In the genomic region with DNA sequence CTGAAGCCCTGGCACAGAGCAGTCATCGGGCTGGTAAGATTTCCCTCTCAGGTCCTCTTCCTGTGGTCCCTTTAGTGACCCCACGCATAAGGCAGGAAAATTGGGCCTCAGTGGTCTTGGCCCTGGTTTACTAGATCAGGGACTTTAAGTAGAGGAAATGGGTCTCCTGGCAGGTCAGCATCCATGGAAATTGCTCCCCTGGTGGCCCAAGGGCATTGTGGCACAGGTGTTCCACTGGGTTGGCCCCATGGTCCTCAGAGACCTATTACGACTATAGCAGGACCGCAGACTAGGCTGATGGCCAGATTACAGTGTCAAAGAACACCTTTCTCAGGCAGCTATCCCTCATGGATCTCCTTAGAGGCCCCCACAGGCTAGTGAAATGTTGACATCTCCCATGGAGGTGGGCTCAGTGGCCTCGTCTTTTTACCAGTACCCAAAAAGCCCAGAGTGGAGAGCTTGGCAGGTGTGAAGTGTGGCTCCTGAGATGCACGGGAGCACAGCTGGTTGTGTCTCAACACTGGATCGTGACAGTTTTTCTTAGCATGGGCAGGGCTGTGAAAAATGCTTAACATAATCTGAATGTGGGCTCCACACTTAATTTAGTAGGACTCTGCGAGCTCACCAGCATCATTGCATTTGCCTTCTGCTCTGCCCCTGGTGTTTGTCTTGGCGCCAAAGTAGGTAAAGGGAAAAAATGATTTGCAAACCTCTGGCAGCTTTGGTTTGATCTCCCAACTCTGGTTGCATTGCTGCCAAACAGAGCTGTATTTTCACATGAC, we compare ENCODE assay signal across 15 cellular contexts.
DNase-seq lines count a peak whose midpoint lies in the region; ATAC-seq and TF ChIP-seq lines count a peak whose summit lies in the region.
"Had no signal": no experiment of that assay in that cellular context is flagged by ENCODE, and none has a peak within 500 bp of the region (broad histone marks: within the 10 kb centered on the region; RNA-seq: fewer than 3 reads in every experiment).

No MANE protein-coding gene starts in this region.

- H3K4ac ChIP-seq in H9 (ENCODE audit: low read depth, low read length): no peak overlapping the region

- H2BK12ac ChIP-seq in H9 (ENCODE audit: insufficient read length, low read depth, low read length): no peak overlapping the region

- peak overlapping the region; percentile 24 for H3K4me3 ChIP-seq in skeletal muscle satellite cell (ENCODE audit: low read length)
- H3K4me3 ChIP-seq: BLaER1 treated with 17β-estradiol and CSF1 and Interleukin-3, amounts not matched to agents 10 nM and 100 nM had no signal

- H2BK20ac ChIP-seq in H9 (ENCODE audit: low read depth, low read length, poor library complexity, severe bottlenecking): no peak overlapping the region

- H3K36me3 ChIP-seq in skeletal muscle satellite cell (ENCODE audit: insufficient read depth, low read length): peaks cover 9% of the 10 kb centered on the region
- H3K36me3 ChIP-seq: BLaER1 treated with 17β-estradiol and CSF1 and Interleukin-3, amounts not matched to agents 10 nM and 100 nM had no signal

- TF ChIP-seq CTCF in H9 (conservative IDR thresholded peaks at IDR 0.05): peak; percentile 31; the same call in 2 of the 3 replicates

- no peak overlapping the region for H3T11ph ChIP-seq in H9 (ENCODE audit: low read length)

- no peak overlapping the region for H3K4me3 Mint-ChIP-seq in H9
- H3K4me3 Mint-ChIP-seq: activated CD4-positive, alpha-beta memory T cell treated with anti-CD3 and anti-CD28 coated beads for 36 hours; brain had no signal

- no CpG with 5 or more reads among the region's 9 CpGs for WGBS in H9 (ENCODE audit: extremely low coverage, insufficient read length, low lambda C conversion rate)

- H3K4me2 ChIP-seq in H9 (ENCODE audit: insufficient read depth, insufficient read length, low read length) (no peak overlapping the region), skeletal muscle satellite cell (ENCODE audit: low read length) (peak overlapping the region; percentile 81)
- H3K4me2 ChIP-seq: BLaER1 treated with 17β-estradiol and CSF1 and Interleukin-3, amounts not matched to agents 10 nM and 100 nM; KMS-11 had no signal

- H3K9me3 ChIP-seq in H9 (ENCODE audit: control insufficient read depth, low read depth, low read length): no peaks in the 10 kb centered on the region
- no peaks in the 10 kb centered on the region for H3K9me3 ChIP-seq in skeletal muscle satellite cell (replicated peaks; ENCODE audit: low read length)
- H3K9me3 ChIP-seq: BLaER1 treated with 17β-estradiol and CSF1 and Interleukin-3, amounts not matched to agents 10 nM and 100 nM had no signal

- no peak overlapping the region for H4K8ac ChIP-seq in H9 (replicated peaks; ENCODE audit: insufficient read length, low read depth, low read length)

- no peaks in the 10 kb centered on the region for H3K23me2 ChIP-seq in H9 (ENCODE audit: insufficient read length, low read depth, low read length, poor library complexity, severe bottlenecking)

- no peak overlapping the region for H3K14ac ChIP-seq in H9 (ENCODE audit: insufficient read depth, low read length)

- H3K9me3 Mint-ChIP-seq in H9: no peaks in the 10 kb centered on the region
- H3K9me3 Mint-ChIP-seq: activated CD4-positive, alpha-beta memory T cell treated with anti-CD3 and anti-CD28 coated beads for 36 hours; brain had no signal

- H2BK120ac ChIP-seq in H9 (ENCODE audit: low read depth, low read length, poor library complexity, severe bottlenecking): no peak overlapping the region

- no peak overlapping the region for H2BK5ac ChIP-seq in H9 (ENCODE audit: insufficient read length, low read length)

- no peak overlapping the region for H3K18ac ChIP-seq in H9 (ENCODE audit: insufficient read length, low read depth, low read length)

- H2AFZ ChIP-seq in H9 (ENCODE audit: low read length): no peak overlapping the region

- no peaks in the 10 kb centered on the region for H4K20me1 ChIP-seq in H9 (ENCODE audit: control insufficient read depth, insufficient read depth, insufficient read length)
- H4K20me1 ChIP-seq: BLaER1 treated with 17β-estradiol and CSF1 and Interleukin-3, amounts not matched to agents 10 nM and 100 nM had no signal

- no peak overlapping the region for H4K91ac ChIP-seq in H9 (ENCODE audit: insufficient read length, low read depth, low read length)

- H3K79me2 ChIP-seq in H9 (ENCODE audit: insufficient read depth, low read length): no peaks in the 10 kb centered on the region

- H3K27ac Mint-ChIP-seq in H9: no peak overlapping the region; a peak in 1 of 7 replicates
- H3K27ac Mint-ChIP-seq: activated CD4-positive, alpha-beta memory T cell treated with anti-CD3 and anti-CD28 coated beads for 36 hours had no signal

- H3K4me1 ChIP-seq in H9 (ENCODE audit: insufficient read depth, low read length) (peaks cover 2% of the 10 kb centered on the region), skeletal muscle satellite cell (ENCODE audit: control insufficient read depth, insufficient read depth, low read length) (peaks cover 99% of the 10 kb centered on the region)

- H3K4me1 Mint-ChIP-seq in H9: peaks cover 9 to 11% of the 10 kb centered on the region in 2 experiments; a peak in 3 of 4 replicates

- no peak overlapping the region for H3K56ac ChIP-seq in H9 (ENCODE audit: insufficient read length, low read depth, low read length)

- H3K27me3 ChIP-seq in H9 (ENCODE audit: insufficient read depth, low read length) (no peaks in the 10 kb centered on the region), layer of hippocampus (ENCODE audit: control insufficient read depth, insufficient read depth, low read length) (no peaks in the 10 kb centered on the region), skeletal muscle satellite cell (ENCODE audit: control insufficient read depth, insufficient read depth, low read length) (no peaks in the 10 kb centered on the region)

- H3K27me3 Mint-ChIP-seq in H9 (ENCODE audit: low read depth): peaks cover 5% of the 10 kb centered on the region; the same call in 1 of the 2 replicates
- H3K27me3 Mint-ChIP-seq: activated CD4-positive, alpha-beta memory T cell treated with anti-CD3 and anti-CD28 coated beads for 36 hours; brain had no signal

- no peak overlapping the region for H2BK15ac ChIP-seq in H9 (ENCODE audit: low read depth, low read length)

- H3K23ac ChIP-seq in H9 (ENCODE audit: insufficient read length, low read depth, low read length): no peak overlapping the region

- no peaks in the 10 kb centered on the region for H3K79me1 ChIP-seq in H9 (ENCODE audit: insufficient read depth, low read depth, low read length, poor library complexity, severe bottlenecking)

- ATAC-seq in GM19324 (IDR thresholded peaks at IDR 0.05; ENCODE audit: low FRiP score, unreplicated experiment) (no peak), HG03342 (IDR thresholded peaks at IDR 0.05; ENCODE audit: unreplicated experiment) (no peak)

- no peak for DNase-seq in H9
- DNase-seq in astrocyte of the hippocampus (ENCODE audit: low read depth, low spot score): peak; percentile 74
- no peak for DNase-seq in NOMO-1 treated with DMSO at 0.1 percent for 48 hours (lab: John Stamatoyannopoulos, UW; ENCODE audit: unreplicated experiment)
- DNase-seq in activated CD4-positive, alpha-beta T cell treated with anti-CD3 and anti-CD28 coated beads, Interleukin-2, amount 50 U/mL, for 1 hour: no peak
- DNase-seq: activated CD4-positive, alpha-beta memory T cell treated with anti-CD3 and anti-CD28 coated beads for 36 hours; NCI-H1694 treated with DMSO at 0.1 percent for 48 hours; NCI-H774; nucleus accumbens had no signal

- H3K27ac ChIP-seq in H9 (ENCODE audit: insufficient read length, low read depth, low read length) (no peak overlapping the region), layer of hippocampus (ENCODE audit: low read depth, low read length) (peak overlapping the region; percentile 21)
- H3K27ac ChIP-seq: BLaER1 treated with 17β-estradiol and CSF1 and Interleukin-3, amounts not matched to agents 10 nM and 100 nM; KMS-11 had no signal

- H4K5ac ChIP-seq in H9 (ENCODE audit: insufficient read length, low read depth, low read length): no peak overlapping the region

- H3K9ac ChIP-seq in H9 (ENCODE audit: extremely low read depth, insufficient read length, low read length): no peak overlapping the region
- H3K9ac ChIP-seq in skeletal muscle satellite cell (ENCODE audit: low read depth, low read length): peak overlapping the region; percentile 87
- H3K9ac ChIP-seq: BLaER1 treated with 17β-estradiol and CSF1 and Interleukin-3, amounts not matched to agents 10 nM and 100 nM; KMS-11 had no signal

- no peak overlapping the region for H2AK5ac ChIP-seq in H9 (ENCODE audit: insufficient read length, low read length)

- H3K36me3 Mint-ChIP-seq in H9 (ENCODE audit: insufficient read depth in 1 of 3, low read depth in 3 of 3): no peaks in the 10 kb centered on the region
- H3K36me3 Mint-ChIP-seq: activated CD4-positive, alpha-beta memory T cell treated with anti-CD3 and anti-CD28 coated beads for 36 hours; brain had no signal
